ENCODE assay signal across 8 cellular contexts in the genomic region with DNA sequence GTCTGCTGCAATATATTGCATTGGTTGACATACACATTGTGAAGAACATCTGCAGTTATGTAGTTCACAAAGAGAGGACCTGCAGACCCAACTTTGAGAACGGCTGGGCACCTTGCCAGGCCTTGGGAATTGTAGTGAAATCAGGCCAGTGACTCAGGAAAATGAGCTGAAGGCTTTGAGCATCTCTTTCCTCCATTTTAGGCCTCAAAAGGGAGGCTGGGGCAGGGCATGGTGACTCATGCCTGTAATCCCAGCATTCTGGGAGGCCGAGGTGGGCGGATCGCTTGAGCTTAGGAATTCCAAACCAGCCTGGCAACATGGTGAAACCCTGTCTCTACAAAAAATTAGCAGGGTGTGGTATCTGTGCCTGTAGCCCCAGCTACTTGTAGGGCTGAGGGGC. TPM values are rescaled to one million over a fixed set of nuclear protein-coding genes. Genes with fewer than 3 reads are reported as not detected.
DNase-seq lines count a peak whose midpoint lies in the region; ATAC-seq and TF ChIP-seq lines count a peak whose summit lies in the region.

No MANE protein-coding gene starts in this region.

- POLR2A ChIA-PET in PC-9 (lab: Charles Lee; ENCODE audit: unreplicated experiment): interaction anchor here (0.5 to 0.6 kb wide), 6 partner anchors 33 to 1842 kb away, joined by 3 to 4 read pairs (median 3); no protein-coding TSS in a partner anchor

- H4K20me1 ChIP-seq in PC-9 (ENCODE audit: insufficient read depth): peaks cover 14% of the 10 kb centered on the region

- peaks cover 19% of the 10 kb centered on the region; the same call in 1 of the 2 replicates for H3K4me1 ChIP-seq in PC-9 (replicated peaks; ENCODE audit: insufficient read depth)

- peak overlapping the region; percentile 95 for H3K4me3 ChIP-seq in PC-9
- H3K4me3 ChIP-seq in dorsolateral prefrontal cortex: peak overlapping the region in 45 of 59 donors; percentile 68 to 100 (median 94)

- DNase-seq in DMS53 (lab: John Stamatoyannopoulos, UW) (peak; percentile 27), DMS53 treated with DMSO at 0.1 percent for 48 hours (lab: John Stamatoyannopoulos, UW; ENCODE audit: unreplicated experiment) (no peak), PC-9 (peak; percentile 88 to 94), dorsolateral prefrontal cortex (peak in 3 of 10 donors; percentile 22 to 41 (median 37)), myocyte (ENCODE audit: low read depth) (peak; percentile 54), NCI-H1694 (lab: John Stamatoyannopoulos, UW) (no peak)

- no peaks in the 10 kb centered on the region for H3K9me3 ChIP-seq in PC-9 (ENCODE audit: insufficient read depth, low read depth)

- peak overlapping the region; percentile 95 for H3K27ac ChIP-seq in PC-9
- peak overlapping the region in 4 of 59 donors; percentile 13 to 86 (median 55) for H3K27ac ChIP-seq in dorsolateral prefrontal cortex

- intact Hi-C loops in PC-9 (cut with micrococcal nuclease; ENCODE audit: unreplicated experiment) (loop anchor here (1.0 to 2.0 kb wide), 4 partner anchors 9 to 519 kb away; no protein-coding TSS in a partner anchor), dorsolateral prefrontal cortex (cut with DNase I) (loop anchor here (2.0 to 5.0 kb wide), 4 partner anchors 46 to 347 kb away; partner anchors contain the start of genes ZNF484 (in 2 of the 2), BICD2 (in 1 of the 2), CENPP (in 1 of the 2) and NOL8 (in 1 of the 2))

- peak overlapping the region; percentile 56; the same call in 1 of the 2 replicates for H2AFZ ChIP-seq in PC-9

- H3K27me3 ChIP-seq in PC-9 (ENCODE audit: insufficient read depth, low read depth) (no peaks in the 10 kb centered on the region), dorsolateral prefrontal cortex (no peaks in the 10 kb centered on the region)

- TF ChIP-seq CTCF in PC-9 (conservative IDR thresholded peaks at IDR 0.05) (no peak), dorsolateral prefrontal cortex (IDR thresholded peaks at IDR 0.05 in 54 of 56, conservative IDR thresholded peaks at IDR 0.05 in 2 of 56; ENCODE audit: low read depth in 1 of 56, partially characterized antibody in 56 of 56) (no peak)

- peaks cover 56% of the 10 kb centered on the region for H3K79me2 ChIP-seq in PC-9 (ENCODE audit: low read depth)

- no peaks in the 10 kb centered on the region for H3K9me2 ChIP-seq in PC-9 (ENCODE audit: insufficient read depth)

- no peak for ATAC-seq in HG03565 (IDR thresholded peaks at IDR 0.05; ENCODE audit: unreplicated experiment)
- ATAC-seq in GM19463 (IDR thresholded peaks at IDR 0.05; ENCODE audit: unreplicated experiment): no peak

- peaks cover 21% of the 10 kb centered on the region for H3F3A ChIP-seq in PC-9 (ENCODE audit: insufficient read depth, low read depth)

- peak overlapping the region; percentile 85 for H3K4me2 ChIP-seq in PC-9

- CTCF ChIA-PET in PC-9 (lab: Charles Lee): interaction anchor here (0.5 to 0.6 kb wide), 3 partner anchors 15 to 474 kb away, joined by 3 to 4 read pairs (median 3); no protein-coding TSS in a partner anchor

- 0 out of 2 replicates have a peak, but pooled peaks cover 11% of the 10 kb centered on the region for H3K36me3 ChIP-seq in PC-9 (ENCODE audit: low read depth)

- BruUV-seq in PC-9 (replicated peaks; lab: Mats Ljungman, UMichigan): no TSS peak

RNA-seq across cellular contexts. Expression of gene IPPK, which starts 1.4 kb away (rescaled TPM):
- total RNA-seq in PC-9 (2021) (12.3 TPM in 2 replicates), dorsolateral prefrontal cortex (10 to 100 TPM; 10.7 to 26.7 (median 16.0) TPM), myocyte (11.0 and 11.4 TPM in 2 replicates)
- polyA plus RNA-seq in myocyte (2012): 8.9 TPM

Comparison
In these comparisons a context has a peak if more than half of its experiments do, and no peak if none do; other contexts are left out.
1. DNase-seq: peak in DMS53 (single experiment), PC-9 (2 of 2) and myocyte (single experiment); none in DMS53 treated with DMSO at 0.1 percent for 48 hours (single experiment) and NCI-H1694 (single experiment).